In genomic region chr22:46798366-46799057, GRCh38 we compare ENCODE assay signal across 1 cellular context.
A peak's percentile ranks its signal among the peaks of the same experiment; 100 is the strongest.
TF ChIP-seq lines count a peak whose summit lies in the region.

No MANE protein-coding gene starts in this region.

TF ChIP-seq in HepG2, 621 proteins besides CTCF, POLR2A, EP300 and RAD21 (continued from another document and continues in another):
- TF ChIP-seq, protein P1, sequence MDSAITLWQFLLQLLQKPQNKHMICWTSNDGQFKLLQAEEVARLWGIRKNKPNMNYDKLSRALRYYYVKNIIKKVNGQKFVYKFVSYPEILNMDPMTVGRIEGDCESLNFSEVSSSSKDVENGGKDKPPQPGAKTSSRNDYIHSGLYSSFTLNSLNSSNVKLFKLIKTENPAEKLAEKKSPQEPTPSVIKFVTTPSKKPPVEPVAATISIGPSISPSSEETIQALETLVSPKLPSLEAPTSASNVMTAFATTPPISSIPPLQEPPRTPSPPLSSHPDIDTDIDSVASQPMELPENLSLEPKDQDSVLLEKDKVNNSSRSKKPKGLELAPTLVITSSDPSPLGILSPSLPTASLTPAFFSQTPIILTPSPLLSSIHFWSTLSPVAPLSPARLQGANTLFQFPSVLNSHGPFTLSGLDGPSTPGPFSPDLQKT (CRISPR knock-in tag; IDR thresholded peaks at IDR 0.05; ENCODE audit: borderline replicate concordance), result no peak
- no peak for TF ChIP-seq CBX1 (IDR thresholded peaks at IDR 0.05; ENCODE audit: low read depth)
- TF ChIP-seq CREB1 (IDR thresholded peaks at IDR 0.05), result 0 out of 2 replicates have a peak, but pooled peaks have one; percentile 13
- peak; percentile 44; the same call in 1 of the 2 replicates for TF ChIP-seq CREB1 (CRISPR knock-in tag; IDR thresholded peaks at IDR 0.05)
- TF ChIP-seq BCL6 (CRISPR knock-in tag; IDR thresholded peaks at IDR 0.05), result peak; percentile 53; the same call in 1 of the 2 replicates
- TF ChIP-seq JUN (CRISPR knock-in tag; IDR thresholded peaks at IDR 0.05), result no peak
- TF ChIP-seq ZNF556 (CRISPR knock-in tag; IDR thresholded peaks at IDR 0.05; ENCODE audit: borderline replicate concordance), result peak; percentile 57; the same call in 1 of the 2 replicates
- TF ChIP-seq ZNF550 (CRISPR knock-in tag; IDR thresholded peaks at IDR 0.05; ENCODE audit: borderline replicate concordance), result no peak
- peak; percentile 55; the same call in 1 of the 2 replicates for TF ChIP-seq SKIL (CRISPR knock-in tag; IDR thresholded peaks at IDR 0.05; ENCODE audit: borderline replicate concordance)
- TF ChIP-seq ZNF746 (CRISPR knock-in tag; IDR thresholded peaks at IDR 0.05), result no peak
- 0 out of 2 replicates have a peak, but pooled peaks have one; percentile 73 for TF ChIP-seq RELA (CRISPR knock-in tag; IDR thresholded peaks at IDR 0.05)
- TF ChIP-seq, protein P2, sequence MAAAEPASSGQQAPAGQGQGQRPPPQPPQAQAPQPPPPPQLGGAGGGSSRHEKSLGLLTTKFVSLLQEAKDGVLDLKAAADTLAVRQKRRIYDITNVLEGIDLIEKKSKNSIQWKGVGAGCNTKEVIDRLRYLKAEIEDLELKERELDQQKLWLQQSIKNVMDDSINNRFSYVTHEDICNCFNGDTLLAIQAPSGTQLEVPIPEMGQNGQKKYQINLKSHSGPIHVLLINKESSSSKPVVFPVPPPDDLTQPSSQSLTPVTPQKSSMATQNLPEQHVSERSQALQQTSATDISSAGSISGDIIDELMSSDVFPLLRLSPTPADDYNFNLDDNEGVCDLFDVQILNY (CRISPR knock-in tag; conservative IDR thresholded peaks at IDR 0.05), result no peak
- peak; percentile 87 for TF ChIP-seq RXRA (CRISPR knock-in tag; IDR thresholded peaks at IDR 0.05)
- TF ChIP-seq ZNF317 (CRISPR knock-in tag; IDR thresholded peaks at IDR 0.05), result 0 out of 2 replicates have a peak, but pooled peaks have one; percentile 52
- TF ChIP-seq GABPA (IDR thresholded peaks at IDR 0.05; ENCODE audit: low read depth, low read length), result no peak
- TF ChIP-seq GABPA (CRISPR knock-in tag; IDR thresholded peaks at IDR 0.05; ENCODE audit: low read depth), result peak; percentile 74
- TF ChIP-seq SCMH1 (CRISPR knock-in tag; IDR thresholded peaks at IDR 0.05; ENCODE audit: borderline replicate concordance), result no peak
- peak; percentile 72 for TF ChIP-seq ZFY (CRISPR knock-in tag; IDR thresholded peaks at IDR 0.05)
- no peak for TF ChIP-seq TIGD3 (CRISPR knock-in tag; IDR thresholded peaks at IDR 0.05; ENCODE audit: borderline replicate concordance)
- no peak for TF ChIP-seq HNRNPH1 (optimal IDR thresholded peaks at IDR 0.05; ENCODE audit: low read depth, low read length)
- no peak for TF ChIP-seq ZNF138 (CRISPR knock-in tag; IDR thresholded peaks at IDR 0.05; ENCODE audit: low read depth)
- peak; percentile 98 for TF ChIP-seq ZNF792 (CRISPR knock-in tag; IDR thresholded peaks at IDR 0.05)
- TF ChIP-seq GZF1 (CRISPR knock-in tag; IDR thresholded peaks at IDR 0.05), result no peak
- no peak; the same call in 1 of the 2 replicates for TF ChIP-seq MYPOP (CRISPR knock-in tag; IDR thresholded peaks at IDR 0.05)
- TF ChIP-seq ZNF121 (CRISPR knock-in tag; IDR thresholded peaks at IDR 0.05), result peak; percentile 46; the same call in 1 of the 2 replicates
- TF ChIP-seq RBAK (CRISPR knock-in tag; IDR thresholded peaks at IDR 0.05), result no peak
- TF ChIP-seq, protein P3, sequence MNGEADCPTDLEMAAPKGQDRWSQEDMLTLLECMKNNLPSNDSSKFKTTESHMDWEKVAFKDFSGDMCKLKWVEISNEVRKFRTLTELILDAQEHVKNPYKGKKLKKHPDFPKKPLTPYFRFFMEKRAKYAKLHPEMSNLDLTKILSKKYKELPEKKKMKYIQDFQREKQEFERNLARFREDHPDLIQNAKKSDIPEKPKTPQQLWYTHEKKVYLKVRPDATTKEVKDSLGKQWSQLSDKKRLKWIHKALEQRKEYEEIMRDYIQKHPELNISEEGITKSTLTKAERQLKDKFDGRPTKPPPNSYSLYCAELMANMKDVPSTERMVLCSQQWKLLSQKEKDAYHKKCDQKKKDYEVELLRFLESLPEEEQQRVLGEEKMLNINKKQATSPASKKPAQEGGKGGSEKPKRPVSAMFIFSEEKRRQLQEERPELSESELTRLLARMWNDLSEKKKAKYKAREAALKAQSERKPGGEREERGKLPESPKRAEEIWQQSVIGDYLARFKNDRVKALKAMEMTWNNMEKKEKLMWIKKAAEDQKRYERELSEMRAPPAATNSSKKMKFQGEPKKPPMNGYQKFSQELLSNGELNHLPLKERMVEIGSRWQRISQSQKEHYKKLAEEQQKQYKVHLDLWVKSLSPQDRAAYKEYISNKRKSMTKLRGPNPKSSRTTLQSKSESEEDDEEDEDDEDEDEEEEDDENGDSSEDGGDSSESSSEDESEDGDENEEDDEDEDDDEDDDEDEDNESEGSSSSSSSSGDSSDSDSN (CRISPR knock-in tag; IDR thresholded peaks at IDR 0.05), result peak; percentile 92
- no peak for TF ChIP-seq ZBTB14 (CRISPR knock-in tag; IDR thresholded peaks at IDR 0.05)
- TF ChIP-seq CENPX (CRISPR knock-in tag; IDR thresholded peaks at IDR 0.05), result no peak
- TF ChIP-seq ZBTB7B (CRISPR knock-in tag; IDR thresholded peaks at IDR 0.05), result peak; percentile 65; the same call in 1 of the 2 replicates
- no peak for TF ChIP-seq REL (CRISPR knock-in tag; conservative IDR thresholded peaks at IDR 0.05)
- TF ChIP-seq CENPBD1 (CRISPR knock-in tag; IDR thresholded peaks at IDR 0.05; ENCODE audit: borderline replicate concordance, low read depth), result no peak
- no peak for TF ChIP-seq TEAD2 (CRISPR knock-in tag; IDR thresholded peaks at IDR 0.05)
- no peak for TF ChIP-seq SRSF9 (IDR thresholded peaks at IDR 0.05; ENCODE audit: borderline replicate concordance, insufficient read depth, low read depth, low read length, poor library complexity, severe bottlenecking)
- no peak for TF ChIP-seq STAT5B (CRISPR knock-in tag; IDR thresholded peaks at IDR 0.05)
- TF ChIP-seq FOSL1 (CRISPR knock-in tag; IDR thresholded peaks at IDR 0.05; ENCODE audit: borderline replicate concordance), result 0 out of 2 replicates have a peak, but pooled peaks have one; percentile 23
- peak; percentile 73 for TF ChIP-seq KMT2B (CRISPR knock-in tag; IDR thresholded peaks at IDR 0.05)
- TF ChIP-seq, protein P4, sequence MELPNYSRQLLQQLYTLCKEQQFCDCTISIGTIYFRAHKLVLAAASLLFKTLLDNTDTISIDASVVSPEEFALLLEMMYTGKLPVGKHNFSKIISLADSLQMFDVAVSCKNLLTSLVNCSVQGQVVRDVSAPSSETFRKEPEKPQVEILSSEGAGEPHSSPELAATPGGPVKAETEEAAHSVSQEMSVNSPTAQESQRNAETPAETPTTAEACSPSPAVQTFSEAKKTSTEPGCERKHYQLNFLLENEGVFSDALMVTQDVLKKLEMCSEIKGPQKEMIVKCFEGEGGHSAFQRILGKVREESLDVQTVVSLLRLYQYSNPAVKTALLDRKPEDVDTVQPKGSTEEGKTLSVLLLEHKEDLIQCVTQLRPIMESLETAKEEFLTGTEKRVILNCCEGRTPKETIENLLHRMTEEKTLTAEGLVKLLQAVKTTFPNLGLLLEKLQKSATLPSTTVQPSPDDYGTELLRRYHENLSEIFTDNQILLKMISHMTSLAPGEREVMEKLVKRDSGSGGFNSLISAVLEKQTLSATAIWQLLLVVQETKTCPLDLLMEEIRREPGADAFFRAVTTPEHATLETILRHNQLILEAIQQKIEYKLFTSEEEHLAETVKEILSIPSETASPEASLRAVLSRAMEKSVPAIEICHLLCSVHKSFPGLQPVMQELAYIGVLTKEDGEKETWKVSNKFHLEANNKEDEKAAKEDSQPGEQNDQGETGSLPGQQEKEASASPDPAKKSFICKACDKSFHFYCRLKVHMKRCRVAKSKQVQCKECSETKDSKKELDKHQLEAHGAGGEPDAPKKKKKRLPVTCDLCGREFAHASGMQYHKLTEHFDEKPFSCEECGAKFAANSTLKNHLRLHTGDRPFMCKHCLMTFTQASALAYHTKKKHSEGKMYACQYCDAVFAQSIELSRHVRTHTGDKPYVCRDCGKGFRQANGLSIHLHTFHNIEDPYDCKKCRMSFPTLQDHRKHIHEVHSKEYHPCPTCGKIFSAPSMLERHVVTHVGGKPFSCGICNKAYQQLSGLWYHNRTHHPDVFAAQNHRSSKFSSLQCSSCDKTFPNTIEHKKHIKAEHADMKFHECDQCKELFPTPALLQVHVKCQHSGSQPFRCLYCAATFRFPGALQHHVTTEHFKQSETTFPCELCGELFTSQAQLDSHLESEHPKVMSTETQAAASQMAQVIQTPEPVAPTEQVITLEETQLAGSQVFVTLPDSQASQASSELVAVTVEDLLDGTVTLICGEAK (IDR thresholded peaks at IDR 0.05), result no peak
- TF ChIP-seq, protein P4 (CRISPR knock-in tag; IDR thresholded peaks at IDR 0.05), result no peak
- no peak for TF ChIP-seq ZNF543 (CRISPR knock-in tag; IDR thresholded peaks at IDR 0.05)
- TF ChIP-seq, protein P5, sequence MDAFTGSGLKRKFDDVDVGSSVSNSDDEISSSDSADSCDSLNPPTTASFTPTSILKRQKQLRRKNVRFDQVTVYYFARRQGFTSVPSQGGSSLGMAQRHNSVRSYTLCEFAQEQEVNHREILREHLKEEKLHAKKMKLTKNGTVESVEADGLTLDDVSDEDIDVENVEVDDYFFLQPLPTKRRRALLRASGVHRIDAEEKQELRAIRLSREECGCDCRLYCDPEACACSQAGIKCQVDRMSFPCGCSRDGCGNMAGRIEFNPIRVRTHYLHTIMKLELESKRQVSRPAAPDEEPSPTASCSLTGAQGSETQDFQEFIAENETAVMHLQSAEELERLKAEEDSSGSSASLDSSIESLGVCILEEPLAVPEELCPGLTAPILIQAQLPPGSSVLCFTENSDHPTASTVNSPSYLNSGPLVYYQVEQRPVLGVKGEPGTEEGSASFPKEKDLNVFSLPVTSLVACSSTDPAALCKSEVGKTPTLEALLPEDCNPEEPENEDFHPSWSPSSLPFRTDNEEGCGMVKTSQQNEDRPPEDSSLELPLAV (CRISPR knock-in tag; conservative IDR thresholded peaks at IDR 0.05; ENCODE audit: low read depth), result no peak
- no peak for TF ChIP-seq SYNCRIP (IDR thresholded peaks at IDR 0.05; ENCODE audit: insufficient read depth, low read depth, low read length)
